1 cellular context compared by ENCODE assay signal in genomic region chr5:160105686-160106085, GRCh38.
TF ChIP-seq lines count a peak whose summit lies in the region.

No MANE protein-coding gene starts in this region.

TF ChIP-seq in GM12878, 131 proteins besides CTCF, POLR2A, EP300 and RAD21 (continued from another document and continues in another):
- TF ChIP-seq, protein P1, sequence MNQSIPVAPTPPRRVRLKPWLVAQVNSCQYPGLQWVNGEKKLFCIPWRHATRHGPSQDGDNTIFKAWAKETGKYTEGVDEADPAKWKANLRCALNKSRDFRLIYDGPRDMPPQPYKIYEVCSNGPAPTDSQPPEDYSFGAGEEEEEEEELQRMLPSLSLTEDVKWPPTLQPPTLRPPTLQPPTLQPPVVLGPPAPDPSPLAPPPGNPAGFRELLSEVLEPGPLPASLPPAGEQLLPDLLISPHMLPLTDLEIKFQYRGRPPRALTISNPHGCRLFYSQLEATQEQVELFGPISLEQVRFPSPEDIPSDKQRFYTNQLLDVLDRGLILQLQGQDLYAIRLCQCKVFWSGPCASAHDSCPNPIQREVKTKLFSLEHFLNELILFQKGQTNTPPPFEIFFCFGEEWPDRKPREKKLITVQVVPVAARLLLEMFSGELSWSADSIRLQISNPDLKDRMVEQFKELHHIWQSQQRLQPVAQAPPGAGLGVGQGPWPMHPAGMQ (IDR thresholded peaks at IDR 0.05; ENCODE audit: borderline replicate concordance), result no peak
- TF ChIP-seq JUNB (IDR thresholded peaks at IDR 0.05), result peak; percentile 62
- TF ChIP-seq NR2C1 (IDR thresholded peaks at IDR 0.05), result no peak
- TF ChIP-seq NFXL1 (IDR thresholded peaks at IDR 0.05; ENCODE audit: borderline replicate concordance), result no peak
- no peak for TF ChIP-seq SP1 (IDR thresholded peaks at IDR 0.05; ENCODE audit: low read depth, low read length)
- TF ChIP-seq, protein P2, sequence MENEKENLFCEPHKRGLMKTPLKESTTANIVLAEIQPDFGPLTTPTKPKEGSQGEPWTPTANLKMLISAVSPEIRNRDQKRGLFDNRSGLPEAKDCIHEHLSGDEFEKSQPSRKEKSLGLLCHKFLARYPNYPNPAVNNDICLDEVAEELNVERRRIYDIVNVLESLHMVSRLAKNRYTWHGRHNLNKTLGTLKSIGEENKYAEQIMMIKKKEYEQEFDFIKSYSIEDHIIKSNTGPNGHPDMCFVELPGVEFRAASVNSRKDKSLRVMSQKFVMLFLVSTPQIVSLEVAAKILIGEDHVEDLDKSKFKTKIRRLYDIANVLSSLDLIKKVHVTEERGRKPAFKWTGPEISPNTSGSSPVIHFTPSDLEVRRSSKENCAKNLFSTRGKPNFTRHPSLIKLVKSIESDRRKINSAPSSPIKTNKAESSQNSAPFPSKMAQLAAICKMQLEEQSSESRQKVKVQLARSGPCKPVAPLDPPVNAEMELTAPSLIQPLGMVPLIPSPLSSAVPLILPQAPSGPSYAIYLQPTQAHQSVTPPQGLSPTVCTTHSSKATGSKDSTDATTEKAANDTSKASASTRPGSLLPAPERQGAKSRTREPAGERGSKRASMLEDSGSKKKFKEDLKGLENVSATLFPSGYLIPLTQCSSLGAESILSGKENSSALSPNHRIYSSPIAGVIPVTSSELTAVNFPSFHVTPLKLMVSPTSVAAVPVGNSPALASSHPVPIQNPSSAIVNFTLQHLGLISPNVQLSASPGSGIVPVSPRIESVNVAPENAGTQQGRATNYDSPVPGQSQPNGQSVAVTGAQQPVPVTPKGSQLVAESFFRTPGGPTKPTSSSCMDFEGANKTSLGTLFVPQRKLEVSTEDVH (IDR thresholded peaks at IDR 0.05; ENCODE audit: low read depth, partially characterized antibody), result no peak
- no peak for TF ChIP-seq ETV6 (conservative IDR thresholded peaks at IDR 0.05 in 1 of 2, IDR thresholded peaks at IDR 0.05 in 1 of 2; ENCODE audit: borderline replicate concordance in 1 of 2, low read depth in 1 of 2)
- no peak for TF ChIP-seq GATAD2B (conservative IDR thresholded peaks at IDR 0.05; ENCODE audit: low read depth)
- TF ChIP-seq USF1 (IDR thresholded peaks at IDR 0.05; ENCODE audit: borderline replicate concordance, extremely low read length, insufficient read depth, low read depth, low read length), result no peak
- TF ChIP-seq ZNF24 (IDR thresholded peaks at IDR 0.05), result no peak
- no peak for TF ChIP-seq SIX5 (IDR thresholded peaks at IDR 0.05; ENCODE audit: low read depth, low read length, severe bottlenecking)
- TF ChIP-seq CHD1 (IDR thresholded peaks at IDR 0.05; ENCODE audit: low read depth, low read length), result no peak
- TF ChIP-seq CHD4 (IDR thresholded peaks at IDR 0.05), result no peak
- TF ChIP-seq DPF2 (IDR thresholded peaks at IDR 0.05), result no peak
- TF ChIP-seq SREBF1 (IDR thresholded peaks at IDR 0.05; ENCODE audit: low read length), result no peak
- TF ChIP-seq TCF3 (IDR thresholded peaks at IDR 0.05; ENCODE audit: borderline replicate concordance, insufficient read depth, low read depth, low read length), result no peak
- TF ChIP-seq POU2F2 (IDR thresholded peaks at IDR 0.05; ENCODE audit: borderline replicate concordance, low read depth, low read length), result no peak
- peak; percentile 76 for TF ChIP-seq ATF7 (IDR thresholded peaks at IDR 0.05; ENCODE audit: low read depth)
- no peak for TF ChIP-seq TAF1 (IDR thresholded peaks at IDR 0.05; ENCODE audit: borderline replicate concordance, low read depth, low read length)
- TF ChIP-seq BACH1 (IDR thresholded peaks at IDR 0.05; ENCODE audit: borderline replicate concordance), result no peak
- peak; percentile 75 for TF ChIP-seq MEF2A (IDR thresholded peaks at IDR 0.05; ENCODE audit: insufficient read depth, low read depth, low read length)
- no peak for TF ChIP-seq ZNF622 (IDR thresholded peaks at IDR 0.05)
- TF ChIP-seq TBL1XR1 (IDR thresholded peaks at IDR 0.05; ENCODE audit: low read depth, low read length), result no peak
- no peak for TF ChIP-seq HDGF (IDR thresholded peaks at IDR 0.05)
- no peak for TF ChIP-seq RBBP5 (conservative IDR thresholded peaks at IDR 0.05)
- TF ChIP-seq SREBF2 (IDR thresholded peaks at IDR 0.05; ENCODE audit: low read length), result no peak
- TF ChIP-seq, protein P3, sequence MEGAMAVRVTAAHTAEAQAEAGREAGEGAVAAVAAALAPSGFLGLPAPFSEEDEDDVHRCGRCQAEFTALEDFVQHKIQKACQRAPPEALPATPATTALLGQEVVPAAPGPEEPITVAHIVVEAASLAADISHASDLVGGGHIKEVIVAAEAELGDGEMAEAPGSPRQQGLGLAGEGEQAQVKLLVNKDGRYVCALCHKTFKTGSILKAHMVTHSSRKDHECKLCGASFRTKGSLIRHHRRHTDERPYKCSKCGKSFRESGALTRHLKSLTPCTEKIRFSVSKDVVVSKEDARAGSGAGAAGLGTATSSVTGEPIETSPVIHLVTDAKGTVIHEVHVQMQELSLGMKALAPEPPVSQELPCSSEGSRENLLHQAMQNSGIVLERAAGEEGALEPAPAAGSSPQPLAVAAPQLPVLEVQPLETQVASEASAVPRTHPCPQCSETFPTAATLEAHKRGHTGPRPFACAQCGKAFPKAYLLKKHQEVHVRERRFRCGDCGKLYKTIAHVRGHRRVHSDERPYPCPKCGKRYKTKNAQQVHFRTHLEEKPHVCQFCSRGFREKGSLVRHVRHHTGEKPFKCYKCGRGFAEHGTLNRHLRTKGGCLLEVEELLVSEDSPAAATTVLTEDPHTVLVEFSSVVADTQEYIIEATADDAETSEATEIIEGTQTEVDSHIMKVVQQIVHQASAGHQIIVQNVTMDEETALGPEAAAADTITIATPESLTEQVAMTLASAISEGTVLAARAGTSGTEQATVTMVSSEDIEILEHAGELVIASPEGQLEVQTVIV (IDR thresholded peaks at IDR 0.05; ENCODE audit: borderline replicate concordance, partially characterized antibody), result no peak
- TF ChIP-seq ZNF384 (IDR thresholded peaks at IDR 0.05; ENCODE audit: borderline replicate concordance, low read depth, low read length), result peak; percentile 46; the same call in 1 of the 2 replicates
- no peak for TF ChIP-seq MLLT1 (IDR thresholded peaks at IDR 0.05)
- no peak for TF ChIP-seq HDAC6 (IDR thresholded peaks at IDR 0.05; ENCODE audit: unreplicated experiment)
- no peak for TF ChIP-seq ZSCAN29 (IDR thresholded peaks at IDR 0.05)
- TF ChIP-seq MYC (IDR thresholded peaks at IDR 0.05; ENCODE audit: insufficient read depth, insufficient read length, insufficient replicate concordance, low read length, severe bottlenecking), result no peak
- TF ChIP-seq SMAD5 (IDR thresholded peaks at IDR 0.05; ENCODE audit: low read depth), result no peak
- no peak for TF ChIP-seq CREB1 (IDR thresholded peaks at IDR 0.05; ENCODE audit: low read depth)
- peak; percentile 30; the same call in 1 of the 2 replicates for TF ChIP-seq NFIC (IDR thresholded peaks at IDR 0.05; ENCODE audit: low read depth, low read length)
- TF ChIP-seq MYB (IDR thresholded peaks at IDR 0.05; ENCODE audit: borderline replicate concordance, low read depth, low read length), result no peak
- TF ChIP-seq, protein P4, sequence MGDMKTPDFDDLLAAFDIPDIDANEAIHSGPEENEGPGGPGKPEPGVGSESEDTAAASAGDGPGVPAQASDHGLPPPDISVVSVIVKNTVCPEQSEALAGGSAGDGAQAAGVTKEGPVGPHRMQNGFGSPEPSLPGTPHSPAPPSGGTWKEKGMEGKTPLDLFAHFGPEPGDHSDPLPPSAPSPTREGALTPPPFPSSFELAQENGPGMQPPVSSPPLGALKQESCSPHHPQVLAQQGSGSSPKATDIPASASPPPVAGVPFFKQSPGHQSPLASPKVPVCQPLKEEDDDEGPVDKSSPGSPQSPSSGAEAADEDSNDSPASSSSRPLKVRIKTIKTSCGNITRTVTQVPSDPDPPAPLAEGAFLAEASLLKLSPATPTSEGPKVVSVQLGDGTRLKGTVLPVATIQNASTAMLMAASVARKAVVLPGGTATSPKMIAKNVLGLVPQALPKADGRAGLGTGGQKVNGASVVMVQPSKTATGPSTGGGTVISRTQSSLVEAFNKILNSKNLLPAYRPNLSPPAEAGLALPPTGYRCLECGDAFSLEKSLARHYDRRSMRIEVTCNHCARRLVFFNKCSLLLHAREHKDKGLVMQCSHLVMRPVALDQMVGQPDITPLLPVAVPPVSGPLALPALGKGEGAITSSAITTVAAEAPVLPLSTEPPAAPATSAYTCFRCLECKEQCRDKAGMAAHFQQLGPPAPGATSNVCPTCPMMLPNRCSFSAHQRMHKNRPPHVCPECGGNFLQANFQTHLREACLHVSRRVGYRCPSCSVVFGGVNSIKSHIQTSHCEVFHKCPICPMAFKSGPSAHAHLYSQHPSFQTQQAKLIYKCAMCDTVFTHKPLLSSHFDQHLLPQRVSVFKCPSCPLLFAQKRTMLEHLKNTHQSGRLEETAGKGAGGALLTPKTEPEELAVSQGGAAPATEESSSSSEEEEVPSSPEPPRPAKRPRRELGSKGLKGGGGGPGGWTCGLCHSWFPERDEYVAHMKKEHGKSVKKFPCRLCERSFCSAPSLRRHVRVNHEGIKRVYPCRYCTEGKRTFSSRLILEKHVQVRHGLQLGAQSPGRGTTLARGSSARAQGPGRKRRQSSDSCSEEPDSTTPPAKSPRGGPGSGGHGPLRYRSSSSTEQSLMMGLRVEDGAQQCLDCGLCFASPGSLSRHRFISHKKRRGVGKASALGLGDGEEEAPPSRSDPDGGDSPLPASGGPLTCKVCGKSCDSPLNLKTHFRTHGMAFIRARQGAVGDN (IDR thresholded peaks at IDR 0.05), result no peak
- TF ChIP-seq, protein P5, sequence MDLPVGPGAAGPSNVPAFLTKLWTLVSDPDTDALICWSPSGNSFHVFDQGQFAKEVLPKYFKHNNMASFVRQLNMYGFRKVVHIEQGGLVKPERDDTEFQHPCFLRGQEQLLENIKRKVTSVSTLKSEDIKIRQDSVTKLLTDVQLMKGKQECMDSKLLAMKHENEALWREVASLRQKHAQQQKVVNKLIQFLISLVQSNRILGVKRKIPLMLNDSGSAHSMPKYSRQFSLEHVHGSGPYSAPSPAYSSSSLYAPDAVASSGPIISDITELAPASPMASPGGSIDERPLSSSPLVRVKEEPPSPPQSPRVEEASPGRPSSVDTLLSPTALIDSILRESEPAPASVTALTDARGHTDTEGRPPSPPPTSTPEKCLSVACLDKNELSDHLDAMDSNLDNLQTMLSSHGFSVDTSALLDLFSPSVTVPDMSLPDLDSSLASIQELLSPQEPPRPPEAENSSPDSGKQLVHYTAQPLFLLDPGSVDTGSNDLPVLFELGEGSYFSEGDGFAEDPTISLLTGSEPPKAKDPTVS (IDR thresholded peaks at IDR 0.05; ENCODE audit: low read depth, low read length), result no peak
- peak; percentile 9; the same call in 1 of the 2 replicates for TF ChIP-seq RUNX3 (IDR thresholded peaks at IDR 0.05; ENCODE audit: low read length)
- TF ChIP-seq IKZF2 (IDR thresholded peaks at IDR 0.05), result peak; percentile 77 to 80; a peak in 3 of 4 replicates
- no peak for TF ChIP-seq REST (IDR thresholded peaks at IDR 0.05; ENCODE audit: low read depth, low read length)
- peak; percentile 48 for TF ChIP-seq PKNOX1 (IDR thresholded peaks at IDR 0.05)
- no peak for TF ChIP-seq WRNIP1 (IDR thresholded peaks at IDR 0.05; ENCODE audit: borderline replicate concordance, low read depth, low read length)
- TF ChIP-seq, protein P6, sequence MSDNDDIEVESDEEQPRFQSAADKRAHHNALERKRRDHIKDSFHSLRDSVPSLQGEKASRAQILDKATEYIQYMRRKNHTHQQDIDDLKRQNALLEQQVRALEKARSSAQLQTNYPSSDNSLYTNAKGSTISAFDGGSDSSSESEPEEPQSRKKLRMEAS (IDR thresholded peaks at IDR 0.05; ENCODE audit: low read depth, low read length), result no peak
- TF ChIP-seq FOXM1 (IDR thresholded peaks at IDR 0.05; ENCODE audit: low read depth, low read length), result peak; percentile 38; the same call in 1 of the 2 replicates
- TF ChIP-seq IKZF1 (conservative IDR thresholded peaks at IDR 0.05), result peak; percentile 56; the same call in 1 of the 2 replicates
